ENCODE assay signal across 8 cellular contexts in genomic region chr1:241611063-241611462, GRCh38. TPM values are rescaled to one million over a fixed set of nuclear protein-coding genes. Genes with fewer than 3 reads are reported as not detected.
DNase-seq lines count a peak whose midpoint lies in the region; ATAC-seq and TF ChIP-seq lines count a peak whose summit lies in the region.

No MANE protein-coding gene starts in this region.

- no peaks in the 10 kb centered on the region for H3K27me3 Mint-ChIP-seq in activated CD8-positive, alpha-beta T cell treated with anti-CD3 and anti-CD28 coated beads for 36 hours
- no peaks in the 10 kb centered on the region for H3K27me3 Mint-ChIP-seq in activated T-helper 2 cell treated with anti-CD3 and anti-CD28 coated beads, Interferon-gamma antibody, Interleukin-2, Interleukin-4, amounts not matched to agents 10 μg/mL and 5 μg/mL and 100 μg/mL, durations not matched to agents 14 hours and 24 hours and 36 hours (ENCODE audit: low read depth)

- no peaks in the 10 kb centered on the region for H3K36me3 Mint-ChIP-seq in activated CD8-positive, alpha-beta T cell treated with anti-CD3 and anti-CD28 coated beads for 36 hours (ENCODE audit: low read depth)
- no peaks in the 10 kb centered on the region for H3K36me3 Mint-ChIP-seq in activated T-helper 2 cell treated with anti-CD3 and anti-CD28 coated beads, Interferon-gamma antibody, Interleukin-2, Interleukin-4, amounts not matched to agents 10 μg/mL and 5 μg/mL and 100 μg/mL, durations not matched to agents 14 hours and 24 hours and 36 hours (ENCODE audit: low read depth)

- H3K4me1 ChIP-seq in left ventricle myocardium inferior: peaks cover 4% of the 10 kb centered on the region

- no peak overlapping the region for H3K27ac ChIP-seq in left ventricle myocardium inferior (replicated peaks)

- H3K9me3 ChIP-seq in left ventricle myocardium inferior (replicated peaks): no peaks in the 10 kb centered on the region

- H3K9me3 Mint-ChIP-seq in activated CD8-positive, alpha-beta T cell treated with anti-CD3 and anti-CD28 coated beads for 36 hours: no peaks in the 10 kb centered on the region
- H3K9me3 Mint-ChIP-seq in activated T-helper 2 cell treated with anti-CD3 and anti-CD28 coated beads, Interferon-gamma antibody, Interleukin-2, Interleukin-4, amounts not matched to agents 10 μg/mL and 5 μg/mL and 100 μg/mL, durations not matched to agents 14 hours and 24 hours and 36 hours: no peaks in the 10 kb centered on the region

- peaks cover 13% of the 10 kb centered on the region for H3K4me1 Mint-ChIP-seq in activated CD8-positive, alpha-beta T cell treated with anti-CD3 and anti-CD28 coated beads for 36 hours (ENCODE audit: low read depth)
- H3K4me1 Mint-ChIP-seq in activated T-helper 2 cell treated with anti-CD3 and anti-CD28 coated beads, Interferon-gamma antibody, Interleukin-2, Interleukin-4, amounts not matched to agents 10 μg/mL and 5 μg/mL and 100 μg/mL, durations not matched to agents 14 hours and 24 hours and 36 hours (ENCODE audit: low read depth): peaks cover 22% of the 10 kb centered on the region

- no peak overlapping the region for H3K4me3 ChIP-seq in left ventricle myocardium inferior

- TF ChIP-seq CTCF in activated CD8-positive, alpha-beta T cell treated with anti-CD3 and anti-CD28 coated beads for 36 hours (IDR thresholded peaks at IDR 0.05): peak; percentile 81
- peak; percentile 75 for TF ChIP-seq CTCF in left ventricle myocardium inferior (IDR thresholded peaks at IDR 0.05; ENCODE audit: borderline replicate concordance)

- CTCF ChIA-PET in activated CD8-positive, alpha-beta T cell treated with anti-CD3 and anti-CD28 coated beads for 36 hours (lab: Charles Lee): interaction anchor here (0.6 to 4.5 kb wide), 46 partner anchors 9 to 407 kb away, joined by 3 to 37 read pairs (median 3); partner anchors contain the start of genes EXO1, FH, KMO and MAP1LC3C

- intact Hi-C loops in activated CD8-positive, alpha-beta T cell treated with anti-CD3 and anti-CD28 coated beads for 36 hours (cut with micrococcal nuclease): loop anchor here (5.0 to 10.0 kb wide), 4 partner anchors 79 to 394 kb away; partner anchors contain the start of genes EXO1 and KMO
- intact Hi-C loops in left ventricle myocardium inferior (cut with micrococcal nuclease) (no loop called here), sciatic nerve (cut with DNase I) (loop anchor here (10.0 kb wide), 1 partner anchor 224 kb away; no protein-coding TSS in a partner anchor)
- intact Hi-C loops in activated T-helper 2 cell treated with anti-CD3 and anti-CD28 coated beads, Interferon-gamma antibody, Interleukin-2, Interleukin-4, amounts not matched to agents 10 μg/mL and 5 μg/mL and 100 μg/mL, durations not matched to agents 14 hours and 24 hours and 36 hours (cut with micrococcal nuclease): loop anchor here (1.0 to 5.0 kb wide), 5 partner anchors 16 to 406 kb away; partner anchors contain the start of genes KMO and MAP1LC3C

- DNase-seq in D341Med (ENCODE audit: low spot score): peak; percentile 53
- DNase-seq in NCI-H2171 treated with DMSO at 0.1 percent for 48 hours (lab: John Stamatoyannopoulos, UW): peak; percentile 56
- DNase-seq in activated CD8-positive, alpha-beta T cell treated with anti-CD3 and anti-CD28 coated beads for 36 hours: no peak
- DNase-seq in left ventricle myocardium inferior: no peak
- no peak for DNase-seq in sciatic nerve (ENCODE audit: low spot score)
- DNase-seq in activated T-helper 2 cell treated with anti-CD3 and anti-CD28 coated beads, Interferon-gamma antibody, Interleukin-2, Interleukin-4, amounts not matched to agents 10 μg/mL and 5 μg/mL and 100 μg/mL, durations not matched to agents 14 hours and 24 hours and 36 hours (ENCODE audit: low spot score): no peak

- no peaks in the 10 kb centered on the region for H3K36me3 ChIP-seq in left ventricle myocardium inferior

- H3K27ac Mint-ChIP-seq in activated CD8-positive, alpha-beta T cell treated with anti-CD3 and anti-CD28 coated beads for 36 hours: no peak overlapping the region
- H3K27ac Mint-ChIP-seq in activated T-helper 2 cell treated with anti-CD3 and anti-CD28 coated beads, Interferon-gamma antibody, Interleukin-2, Interleukin-4, amounts not matched to agents 10 μg/mL and 5 μg/mL and 100 μg/mL, durations not matched to agents 14 hours and 24 hours and 36 hours: no peak overlapping the region

- H3K4me3 Mint-ChIP-seq in activated CD8-positive, alpha-beta T cell treated with anti-CD3 and anti-CD28 coated beads for 36 hours: no peak overlapping the region
- no peak overlapping the region for H3K4me3 Mint-ChIP-seq in activated T-helper 2 cell treated with anti-CD3 and anti-CD28 coated beads, Interferon-gamma antibody, Interleukin-2, Interleukin-4, amounts not matched to agents 10 μg/mL and 5 μg/mL and 100 μg/mL, durations not matched to agents 14 hours and 24 hours and 36 hours (ENCODE audit: low read depth)

- peak; percentile 96 for ATAC-seq in GM19025 (IDR thresholded peaks at IDR 0.05; ENCODE audit: low read depth, unreplicated experiment)
- ATAC-seq in HG03097 (IDR thresholded peaks at IDR 0.05; ENCODE audit: low FRiP score, unreplicated experiment): peak; percentile 78
- peak; percentile 87 for ATAC-seq in activated CD8-positive, alpha-beta T cell treated with anti-CD3 and anti-CD28 coated beads for 36 hours
- peak; percentile 85 for ATAC-seq in sciatic nerve

- POLR2A ChIA-PET in activated CD8-positive, alpha-beta T cell treated with anti-CD3 and anti-CD28 coated beads for 36 hours (lab: Charles Lee): interaction anchor here (0.6 to 1.1 kb wide), 2 partner anchors 14 to 28 kb away, joined by 3 read pairs; no protein-coding TSS in a partner anchor

- no peaks in the 10 kb centered on the region for H3K27me3 ChIP-seq in left ventricle myocardium inferior (ENCODE audit: low read depth)

RNA-seq across cellular contexts. Expression of gene CHML, which starts 29.1 kb away (rescaled TPM):
- total RNA-seq in activated CD8-positive, alpha-beta T cell treated with anti-CD3 and anti-CD28 coated beads for 36 hours: 10 to 100 TPM; 20.3 to 24.7 TPM
- total RNA-seq in left ventricle myocardium inferior (8.2 TPM), sciatic nerve (12.0 TPM)
- total RNA-seq in activated T-helper 2 cell treated with anti-CD3 and anti-CD28 coated beads, Interferon-gamma antibody, Interleukin-2, Interleukin-4, amounts not matched to agents 10 μg/mL and 5 μg/mL and 100 μg/mL, durations not matched to agents 14 hours and 24 hours and 36 hours: 18.7 and 20.2 TPM in 2 replicates

RNA-seq across cellular contexts. Expression of gene OPN3, which starts 29.1 kb away (rescaled TPM):
- total RNA-seq in activated CD8-positive, alpha-beta T cell treated with anti-CD3 and anti-CD28 coated beads for 36 hours: 10 to 100 TPM in 1 of 2 experiments, 1 to 10 TPM in 1; 9.9 to 11.8 TPM
- total RNA-seq in left ventricle myocardium inferior (6.1 TPM), sciatic nerve (16.9 TPM)
- 15.1 and 17.5 TPM in 2 replicates for total RNA-seq in activated T-helper 2 cell treated with anti-CD3 and anti-CD28 coated beads, Interferon-gamma antibody, Interleukin-2, Interleukin-4, amounts not matched to agents 10 μg/mL and 5 μg/mL and 100 μg/mL, durations not matched to agents 14 hours and 24 hours and 36 hours

RNA-seq across cellular contexts. Expression of gene WDR64, which starts 41.0 kb away (rescaled TPM):
- total RNA-seq in activated CD8-positive, alpha-beta T cell treated with anti-CD3 and anti-CD28 coated beads for 36 hours: not detected
- not detected for total RNA-seq in left ventricle myocardium inferior
- total RNA-seq in sciatic nerve: not detected
- not detected in 2 replicates for total RNA-seq in activated T-helper 2 cell treated with anti-CD3 and anti-CD28 coated beads, Interferon-gamma antibody, Interleukin-2, Interleukin-4, amounts not matched to agents 10 μg/mL and 5 μg/mL and 100 μg/mL, durations not matched to agents 14 hours and 24 hours and 36 hours

Comparison
In these comparisons a context has a peak if more than half of its experiments do, and no peak if none do; other contexts are left out.
1. DNase-seq: peak in D341Med (single experiment) and NCI-H2171 treated with DMSO at 0.1 percent for 48 hours (single experiment); none in activated CD8-positive, alpha-beta T cell treated with anti-CD3 and anti-CD28 coated beads for 36 hours (single experiment), left ventricle myocardium inferior (single experiment), sciatic nerve (single experiment) and activated T-helper 2 cell treated with anti-CD3 and anti-CD28 coated beads, Interferon-gamma antibody, Interleukin-2, Interleukin-4, amounts not matched to agents 10 μg/mL and 5 μg/mL and 100 μg/mL, durations not matched to agents 14 hours and 24 hours and 36 hours (single experiment).
2. Peak in every context shown above with its lines, with median percentiles within 50 percentile points of each other: ATAC-seq.